Comparison of ENCODE assay signal across 1 cellular context in the genomic region with DNA sequence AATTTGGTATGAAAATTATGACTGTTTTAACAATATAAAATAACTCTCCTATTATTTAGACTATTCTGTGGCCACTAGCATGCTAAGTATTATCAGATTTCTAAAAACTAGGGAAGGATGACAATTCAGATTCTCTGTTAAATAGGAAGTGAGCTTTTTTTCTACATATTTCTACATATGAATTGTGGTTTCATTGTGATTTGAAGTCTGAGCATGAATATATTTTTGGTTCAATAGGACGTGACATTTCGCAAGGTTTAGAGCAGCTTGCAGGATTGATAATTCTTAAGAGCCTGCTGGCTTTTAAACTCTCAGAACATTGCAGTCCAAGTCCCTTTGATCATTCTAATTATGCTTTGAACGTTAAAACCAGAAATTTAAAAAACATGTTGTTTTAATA.
TF ChIP-seq lines count a peak whose summit lies in the region.

No MANE protein-coding gene starts in this region.

TF ChIP-seq in K562, 482 proteins besides CTCF, POLR2A, EP300 and RAD21 (continued from another document and continues in another):
- TF ChIP-seq, protein P1, sequence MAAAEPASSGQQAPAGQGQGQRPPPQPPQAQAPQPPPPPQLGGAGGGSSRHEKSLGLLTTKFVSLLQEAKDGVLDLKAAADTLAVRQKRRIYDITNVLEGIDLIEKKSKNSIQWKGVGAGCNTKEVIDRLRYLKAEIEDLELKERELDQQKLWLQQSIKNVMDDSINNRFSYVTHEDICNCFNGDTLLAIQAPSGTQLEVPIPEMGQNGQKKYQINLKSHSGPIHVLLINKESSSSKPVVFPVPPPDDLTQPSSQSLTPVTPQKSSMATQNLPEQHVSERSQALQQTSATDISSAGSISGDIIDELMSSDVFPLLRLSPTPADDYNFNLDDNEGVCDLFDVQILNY (CRISPR knock-in tag; IDR thresholded peaks at IDR 0.05), result no peak
- TF ChIP-seq, protein P2, sequence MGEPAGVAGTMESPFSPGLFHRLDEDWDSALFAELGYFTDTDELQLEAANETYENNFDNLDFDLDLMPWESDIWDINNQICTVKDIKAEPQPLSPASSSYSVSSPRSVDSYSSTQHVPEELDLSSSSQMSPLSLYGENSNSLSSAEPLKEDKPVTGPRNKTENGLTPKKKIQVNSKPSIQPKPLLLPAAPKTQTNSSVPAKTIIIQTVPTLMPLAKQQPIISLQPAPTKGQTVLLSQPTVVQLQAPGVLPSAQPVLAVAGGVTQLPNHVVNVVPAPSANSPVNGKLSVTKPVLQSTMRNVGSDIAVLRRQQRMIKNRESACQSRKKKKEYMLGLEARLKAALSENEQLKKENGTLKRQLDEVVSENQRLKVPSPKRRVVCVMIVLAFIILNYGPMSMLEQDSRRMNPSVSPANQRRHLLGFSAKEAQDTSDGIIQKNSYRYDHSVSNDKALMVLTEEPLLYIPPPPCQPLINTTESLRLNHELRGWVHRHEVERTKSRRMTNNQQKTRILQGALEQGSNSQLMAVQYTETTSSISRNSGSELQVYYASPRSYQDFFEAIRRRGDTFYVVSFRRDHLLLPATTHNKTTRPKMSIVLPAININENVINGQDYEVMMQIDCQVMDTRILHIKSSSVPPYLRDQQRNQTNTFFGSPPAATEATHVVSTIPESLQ (CRISPR knock-in tag; IDR thresholded peaks at IDR 0.05), result no peak
- TF ChIP-seq MTA2 (IDR thresholded peaks at IDR 0.05; ENCODE audit: low read depth), result no peak
- TF ChIP-seq, protein P3, sequence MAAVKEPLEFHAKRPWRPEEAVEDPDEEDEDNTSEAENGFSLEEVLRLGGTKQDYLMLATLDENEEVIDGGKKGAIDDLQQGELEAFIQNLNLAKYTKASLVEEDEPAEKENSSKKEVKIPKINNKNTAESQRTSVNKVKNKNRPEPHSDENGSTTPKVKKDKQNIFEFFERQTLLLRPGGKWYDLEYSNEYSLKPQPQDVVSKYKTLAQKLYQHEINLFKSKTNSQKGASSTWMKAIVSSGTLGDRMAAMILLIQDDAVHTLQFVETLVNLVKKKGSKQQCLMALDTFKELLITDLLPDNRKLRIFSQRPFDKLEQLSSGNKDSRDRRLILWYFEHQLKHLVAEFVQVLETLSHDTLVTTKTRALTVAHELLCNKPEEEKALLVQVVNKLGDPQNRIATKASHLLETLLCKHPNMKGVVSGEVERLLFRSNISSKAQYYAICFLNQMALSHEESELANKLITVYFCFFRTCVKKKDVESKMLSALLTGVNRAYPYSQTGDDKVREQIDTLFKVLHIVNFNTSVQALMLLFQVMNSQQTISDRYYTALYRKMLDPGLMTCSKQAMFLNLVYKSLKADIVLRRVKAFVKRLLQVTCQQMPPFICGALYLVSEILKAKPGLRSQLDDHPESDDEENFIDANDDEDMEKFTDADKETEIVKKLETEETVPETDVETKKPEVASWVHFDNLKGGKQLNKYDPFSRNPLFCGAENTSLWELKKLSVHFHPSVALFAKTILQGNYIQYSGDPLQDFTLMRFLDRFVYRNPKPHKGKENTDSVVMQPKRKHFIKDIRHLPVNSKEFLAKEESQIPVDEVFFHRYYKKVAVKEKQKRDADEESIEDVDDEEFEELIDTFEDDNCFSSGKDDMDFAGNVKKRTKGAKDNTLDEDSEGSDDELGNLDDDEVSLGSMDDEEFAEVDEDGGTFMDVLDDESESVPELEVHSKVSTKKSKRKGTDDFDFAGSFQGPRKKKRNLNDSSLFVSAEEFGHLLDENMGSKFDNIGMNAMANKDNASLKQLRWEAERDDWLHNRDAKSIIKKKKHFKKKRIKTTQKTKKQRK (IDR thresholded peaks at IDR 0.05; ENCODE audit: borderline replicate concordance, low read depth, low read length), result no peak
- TF ChIP-seq, protein P4, sequence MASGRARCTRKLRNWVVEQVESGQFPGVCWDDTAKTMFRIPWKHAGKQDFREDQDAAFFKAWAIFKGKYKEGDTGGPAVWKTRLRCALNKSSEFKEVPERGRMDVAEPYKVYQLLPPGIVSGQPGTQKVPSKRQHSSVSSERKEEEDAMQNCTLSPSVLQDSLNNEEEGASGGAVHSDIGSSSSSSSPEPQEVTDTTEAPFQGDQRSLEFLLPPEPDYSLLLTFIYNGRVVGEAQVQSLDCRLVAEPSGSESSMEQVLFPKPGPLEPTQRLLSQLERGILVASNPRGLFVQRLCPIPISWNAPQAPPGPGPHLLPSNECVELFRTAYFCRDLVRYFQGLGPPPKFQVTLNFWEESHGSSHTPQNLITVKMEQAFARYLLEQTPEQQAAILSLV (tag; IDR thresholded peaks at IDR 0.05), result no peak
- TF ChIP-seq SIN3A (IDR thresholded peaks at IDR 0.05; ENCODE audit: borderline replicate concordance in 2 of 2, control insufficient read depth in 1 of 2, low read depth in 2 of 2, low read length in 2 of 2), result no peak
- TF ChIP-seq, protein P5, sequence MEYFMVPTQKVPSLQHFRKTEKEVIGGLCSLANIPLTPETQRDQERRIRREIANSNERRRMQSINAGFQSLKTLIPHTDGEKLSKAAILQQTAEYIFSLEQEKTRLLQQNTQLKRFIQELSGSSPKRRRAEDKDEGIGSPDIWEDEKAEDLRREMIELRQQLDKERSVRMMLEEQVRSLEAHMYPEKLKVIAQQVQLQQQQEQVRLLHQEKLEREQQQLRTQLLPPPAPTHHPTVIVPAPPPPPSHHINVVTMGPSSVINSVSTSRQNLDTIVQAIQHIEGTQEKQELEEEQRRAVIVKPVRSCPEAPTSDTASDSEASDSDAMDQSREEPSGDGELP (CRISPR knock-in tag; IDR thresholded peaks at IDR 0.05; ENCODE audit: borderline replicate concordance), result no peak
- TF ChIP-seq ZNF175 (CRISPR knock-in tag; IDR thresholded peaks at IDR 0.05; ENCODE audit: low read depth), result no peak
- TF ChIP-seq TEAD1 (CRISPR knock-in tag; IDR thresholded peaks at IDR 0.05), result no peak
- TF ChIP-seq FOXM1 (IDR thresholded peaks at IDR 0.05; ENCODE audit: low read depth), result no peak
- TF ChIP-seq FOXM1 (CRISPR knock-in tag; IDR thresholded peaks at IDR 0.05; ENCODE audit: low read depth), result no peak
- TF ChIP-seq DDX20 (tag; IDR thresholded peaks at IDR 0.05; ENCODE audit: low read depth), result no peak
- TF ChIP-seq, protein P6, sequence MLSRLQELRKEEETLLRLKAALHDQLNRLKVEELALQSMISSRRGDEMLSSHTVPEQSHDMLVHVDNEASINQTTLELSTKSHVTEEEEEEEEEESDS (CRISPR knock-in tag; IDR thresholded peaks at IDR 0.05), result no peak
- TF ChIP-seq MYNN (IDR thresholded peaks at IDR 0.05), result no peak
- TF ChIP-seq MYNN (CRISPR knock-in tag; IDR thresholded peaks at IDR 0.05), result no peak
- no peak for TF ChIP-seq CREB1 (IDR thresholded peaks at IDR 0.05)
- TF ChIP-seq CREB1 (CRISPR knock-in tag; IDR thresholded peaks at IDR 0.05), result no peak
- TF ChIP-seq CSDE1 (IDR thresholded peaks at IDR 0.05), result no peak
- no peak for TF ChIP-seq ARNT (IDR thresholded peaks at IDR 0.05)
- no peak for TF ChIP-seq SMARCC2 (IDR thresholded peaks at IDR 0.05; ENCODE audit: low read depth)
- TF ChIP-seq, protein P7, sequence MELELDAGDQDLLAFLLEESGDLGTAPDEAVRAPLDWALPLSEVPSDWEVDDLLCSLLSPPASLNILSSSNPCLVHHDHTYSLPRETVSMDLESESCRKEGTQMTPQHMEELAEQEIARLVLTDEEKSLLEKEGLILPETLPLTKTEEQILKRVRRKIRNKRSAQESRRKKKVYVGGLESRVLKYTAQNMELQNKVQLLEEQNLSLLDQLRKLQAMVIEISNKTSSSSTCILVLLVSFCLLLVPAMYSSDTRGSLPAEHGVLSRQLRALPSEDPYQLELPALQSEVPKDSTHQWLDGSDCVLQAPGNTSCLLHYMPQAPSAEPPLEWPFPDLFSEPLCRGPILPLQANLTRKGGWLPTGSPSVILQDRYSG (tag; conservative IDR thresholded peaks at IDR 0.05; ENCODE audit: low read depth), result no peak
- 0 out of 2 replicates have a peak, but pooled peaks have one; percentile 11 for TF ChIP-seq XRCC3 (IDR thresholded peaks at IDR 0.05)
- TF ChIP-seq, protein P8, sequence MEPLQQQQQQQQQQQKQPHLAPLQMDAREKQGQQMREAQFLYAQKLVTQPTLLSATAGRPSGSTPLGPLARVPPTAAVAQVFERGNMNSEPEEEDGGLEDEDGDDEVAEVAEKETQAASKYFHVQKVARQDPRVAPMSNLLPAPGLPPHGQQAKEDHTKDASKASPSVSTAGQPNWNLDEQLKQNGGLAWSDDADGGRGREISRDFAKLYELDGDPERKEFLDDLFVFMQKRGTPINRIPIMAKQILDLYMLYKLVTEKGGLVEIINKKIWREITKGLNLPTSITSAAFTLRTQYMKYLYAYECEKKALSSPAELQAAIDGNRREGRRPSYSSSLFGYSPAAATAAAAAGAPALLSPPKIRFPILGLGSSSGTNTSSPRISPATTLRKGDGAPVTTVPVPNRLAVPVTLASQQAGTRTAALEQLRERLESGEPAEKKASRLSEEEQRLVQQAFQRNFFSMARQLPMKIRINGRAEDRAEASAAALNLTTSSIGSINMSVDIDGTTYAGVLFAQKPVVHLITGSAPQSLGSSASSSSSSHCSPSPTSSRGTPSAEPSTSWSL (CRISPR knock-in tag; IDR thresholded peaks at IDR 0.05; ENCODE audit: borderline replicate concordance), result no peak
- no peak for TF ChIP-seq KAT7 (CRISPR knock-in tag; IDR thresholded peaks at IDR 0.05; ENCODE audit: borderline replicate concordance)
- TF ChIP-seq, protein P9, sequence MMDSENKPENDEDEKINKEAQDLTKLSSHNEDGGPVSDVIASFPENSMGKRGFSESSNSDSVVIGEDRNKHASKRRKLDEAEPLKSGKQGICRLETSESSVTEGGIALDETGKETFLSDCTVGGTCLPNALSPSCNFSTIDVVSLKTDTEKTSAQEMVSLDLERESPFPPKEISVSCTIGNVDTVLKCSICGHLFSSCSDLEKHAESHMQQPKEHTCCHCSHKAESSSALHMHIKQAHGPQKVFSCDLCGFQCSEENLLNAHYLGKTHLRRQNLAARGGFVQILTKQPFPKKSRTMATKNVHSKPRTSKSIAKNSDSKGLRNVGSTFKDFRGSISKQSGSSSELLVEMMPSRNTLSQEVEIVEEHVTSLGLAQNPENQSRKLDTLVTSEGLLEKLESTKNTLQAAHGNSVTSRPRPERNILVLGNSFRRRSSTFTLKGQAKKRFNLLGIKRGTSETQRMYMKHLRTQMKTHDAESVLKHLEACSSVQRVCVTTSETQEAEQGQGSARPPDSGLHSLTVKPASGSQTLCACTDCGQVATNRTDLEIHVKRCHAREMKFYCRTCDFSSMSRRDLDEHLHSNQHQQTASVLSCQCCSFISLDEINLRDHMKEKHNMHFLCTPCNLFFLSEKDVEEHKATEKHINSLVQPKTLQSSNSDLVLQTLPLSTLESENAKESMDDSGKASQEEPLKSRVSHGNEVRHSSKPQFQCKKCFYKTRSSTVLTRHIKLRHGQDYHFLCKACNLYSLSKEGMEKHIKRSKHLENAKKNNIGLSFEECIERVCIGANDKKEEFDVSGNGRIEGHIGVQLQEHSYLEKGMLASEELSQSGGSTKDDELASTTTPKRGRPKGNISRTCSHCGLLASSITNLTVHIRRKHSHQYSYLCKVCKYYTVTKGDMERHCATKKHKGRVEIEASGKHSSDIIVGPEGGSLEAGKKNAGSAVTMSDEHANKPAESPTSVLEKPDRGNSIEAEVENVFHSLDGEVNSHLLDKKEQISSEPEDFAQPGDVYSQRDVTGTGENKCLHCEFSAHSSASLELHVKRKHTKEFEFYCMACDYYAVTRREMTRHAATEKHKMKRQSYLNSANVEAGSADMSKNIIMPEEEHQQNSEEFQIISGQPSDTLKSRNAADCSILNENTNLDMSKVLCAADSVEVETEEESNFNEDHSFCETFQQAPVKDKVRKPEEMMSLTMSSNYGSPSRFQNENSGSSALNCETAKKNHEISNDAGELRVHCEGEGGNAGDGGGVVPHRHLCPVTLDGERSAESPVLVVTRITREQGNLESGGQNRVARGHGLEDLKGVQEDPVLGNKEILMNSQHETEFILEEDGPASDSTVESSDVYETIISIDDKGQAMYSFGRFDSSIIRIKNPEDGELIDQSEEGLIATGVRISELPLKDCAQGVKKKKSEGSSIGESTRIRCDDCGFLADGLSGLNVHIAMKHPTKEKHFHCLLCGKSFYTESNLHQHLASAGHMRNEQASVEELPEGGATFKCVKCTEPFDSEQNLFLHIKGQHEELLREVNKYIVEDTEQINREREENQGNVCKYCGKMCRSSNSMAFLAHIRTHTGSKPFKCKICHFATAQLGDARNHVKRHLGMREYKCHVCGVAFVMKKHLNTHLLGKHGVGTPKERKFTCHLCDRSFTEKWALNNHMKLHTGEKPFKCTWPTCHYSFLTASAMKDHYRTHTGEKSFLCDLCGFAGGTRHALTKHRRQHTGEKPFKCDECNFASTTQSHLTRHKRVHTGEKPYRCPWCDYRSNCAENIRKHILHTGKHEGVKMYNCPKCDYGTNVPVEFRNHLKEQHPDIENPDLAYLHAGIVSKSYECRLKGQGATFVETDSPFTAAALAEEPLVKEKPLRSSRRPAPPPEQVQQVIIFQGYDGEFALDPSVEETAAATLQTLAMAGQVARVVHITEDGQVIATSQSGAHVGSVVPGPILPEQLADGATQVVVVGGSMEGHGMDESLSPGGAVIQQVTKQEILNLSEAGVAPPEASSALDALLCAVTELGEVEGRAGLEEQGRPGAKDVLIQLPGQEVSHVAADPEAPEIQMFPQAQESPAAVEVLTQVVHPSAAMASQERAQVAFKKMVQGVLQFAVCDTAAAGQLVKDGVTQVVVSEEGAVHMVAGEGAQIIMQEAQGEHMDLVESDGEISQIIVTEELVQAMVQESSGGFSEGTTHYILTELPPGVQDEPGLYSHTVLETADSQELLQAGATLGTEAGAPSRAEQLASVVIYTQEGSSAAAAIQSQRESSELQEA (IDR thresholded peaks at IDR 0.05; ENCODE audit: low read depth), result no peak
- TF ChIP-seq SMARCA4 (IDR thresholded peaks at IDR 0.05), result 0 out of 2 replicates have a peak, but pooled peaks have one; percentile 21
- no peak for TF ChIP-seq CHD1 (IDR thresholded peaks at IDR 0.05; ENCODE audit: low read length)
- TF ChIP-seq HNRNPUL1 (IDR thresholded peaks at IDR 0.05; ENCODE audit: low read length), result no peak
- TF ChIP-seq TBL1XR1 (IDR thresholded peaks at IDR 0.05; ENCODE audit: low read length in 2 of 2), result 0 out of 4 replicates have a peak, but pooled peaks of 1 of the 2 experiments have one; percentile 50
- no peak for TF ChIP-seq L3MBTL2 (IDR thresholded peaks at IDR 0.05)
- TF ChIP-seq HNRNPL (IDR thresholded peaks at IDR 0.05; ENCODE audit: low read depth, low read length), result no peak
- TF ChIP-seq KDM1A (IDR thresholded peaks at IDR 0.05), result 0 out of 4 replicates have a peak, but pooled peaks of 1 of the 2 experiments have one; percentile 39
- TF ChIP-seq MCM7 (IDR thresholded peaks at IDR 0.05), result no peak
- peak; percentile 36; the same call in 1 of the 2 replicates for TF ChIP-seq ZNF384 (IDR thresholded peaks at IDR 0.05; ENCODE audit: low read depth, low read length)
- peak; percentile 37; the same call in 1 of the 2 replicates for TF ChIP-seq TCF3 (CRISPR knock-in tag; IDR thresholded peaks at IDR 0.05)
- 0 out of 2 replicates have a peak, but pooled peaks have one; percentile 36 for TF ChIP-seq RBFOX2 (IDR thresholded peaks at IDR 0.05; ENCODE audit: low read depth, low read length)
- TF ChIP-seq FOXK2 (conservative IDR thresholded peaks at IDR 0.05 in 1 of 2, IDR thresholded peaks at IDR 0.05 in 1 of 2; ENCODE audit: low read depth in 2 of 2), result no peak
- no peak for TF ChIP-seq IRF2 (CRISPR knock-in tag; IDR thresholded peaks at IDR 0.05)
- TF ChIP-seq ETV6 (IDR thresholded peaks at IDR 0.05; ENCODE audit: borderline replicate concordance in 1 of 2, low read depth in 2 of 2, low read length in 1 of 2), result no peak
- no peak for TF ChIP-seq ETV6 (CRISPR knock-in tag; IDR thresholded peaks at IDR 0.05; ENCODE audit: borderline replicate concordance)
